Comparison of ENCODE assay signal across 20 cellular contexts in genomic region chr3:9293066-9293465, GRCh38. TPM values are rescaled to one million over a fixed set of nuclear protein-coding genes. Genes with fewer than 3 reads are reported as not detected.
DNase-seq lines count a peak whose midpoint lies in the region; ATAC-seq, FAIRE-seq and TF ChIP-seq lines count a peak whose summit lies in the region.
"Had no signal": no experiment of that assay in that cellular context is flagged by ENCODE, and none has a peak within 500 bp of the region (broad histone marks: within the 10 kb centered on the region; RNA-seq: fewer than 3 reads in every experiment).

No MANE protein-coding gene starts in this region.

- no peaks in the 10 kb centered on the region for H3K4me1 Mint-ChIP-seq in endodermal cell
- peaks cover 22% of the 10 kb centered on the region for H3K4me1 Mint-ChIP-seq in neural progenitor cell
- H3K4me1 Mint-ChIP-seq: CD4-positive, alpha-beta memory T cell had no signal

- H3K27me3 ChIP-seq in endodermal cell (ENCODE audit: control insufficient read depth, insufficient read depth, low read length, poor library complexity, severe bottlenecking) = no peaks in the 10 kb centered on the region
- no peaks in the 10 kb centered on the region for H3K27me3 ChIP-seq in neural progenitor cell
- H3K27me3 ChIP-seq: BE2C had no signal

- H3K4me2 ChIP-seq in neural progenitor cell = peak overlapping the region; percentile 43
- H3K4me2 ChIP-seq: A549 had no signal

- no peak overlapping the region for H2AFZ ChIP-seq in neural progenitor cell (replicated peaks)

- 78 to 89% methylated on average over 1 to 3 of the region's 3 CpGs for WGBS in endodermal cell (ENCODE audit: insufficient coverage in 1 of 2, insufficient read length in 1 of 2), 2 experiments

- H3K36me3 Mint-ChIP-seq in endodermal cell (ENCODE audit: low read depth) (no peaks in the 10 kb centered on the region), neural progenitor cell (no peaks in the 10 kb centered on the region)
- H3K36me3 Mint-ChIP-seq: CD4-positive, alpha-beta memory T cell had no signal

- no peak for ATAC-seq in GM21423 (IDR thresholded peaks at IDR 0.05; ENCODE audit: unreplicated experiment)
- ATAC-seq: A549, HCT116 had no signal

- H3K9ac ChIP-seq in endodermal cell (ENCODE audit: extremely low read depth, low read length, poor library complexity, severe bottlenecking) (no peak overlapping the region), neural progenitor cell (no peak overlapping the region)

- H3K27ac Mint-ChIP-seq in endodermal cell (no peak overlapping the region), neural progenitor cell (no peak overlapping the region)
- H3K27ac Mint-ChIP-seq: CD4-positive, alpha-beta memory T cell had no signal

- H3K27me3 Mint-ChIP-seq in endodermal cell (ENCODE audit: insufficient read depth) = peaks cover 10% of the 10 kb centered on the region
- peaks cover 2% of the 10 kb centered on the region for H3K27me3 Mint-ChIP-seq in neural progenitor cell (ENCODE audit: insufficient read depth, low read depth)

- peaks cover 9% of the 10 kb centered on the region for H3F3A ChIP-seq in neural progenitor cell (ENCODE audit: low read depth)

- peaks cover 10% of the 10 kb centered on the region for H3K9me3 Mint-ChIP-seq in endodermal cell
- peaks cover 11% of the 10 kb centered on the region for H3K9me3 Mint-ChIP-seq in neural progenitor cell

- DNase-seq in HT1080 (ENCODE audit: low read depth) = peak; percentile 20
- peak; percentile 57 to 80 for DNase-seq in NCI-H1930 (lab: John Stamatoyannopoulos, UW)
- DNase-seq in endodermal cell = no peak
- DNase-seq in neural progenitor cell (ENCODE audit: low spot score) = no peak
- no peak for DNase-seq in GM19239 (ENCODE audit: insufficient read length, low spot score)
- no peak for DNase-seq in posterior vena cava (ENCODE audit: low spot score)
- DNase-seq: BE2C; CD4-positive, alpha-beta memory T cell; DMS153; DMS79 treated with DMSO at 0.1 percent for 48 hours; EL had no signal

- FAIRE-seq in GM19239 (lab: Jason Lieb, UNC) = no peak
- FAIRE-seq: A549, D721Med, G401.6, GM12891, H54 had no signal

- H4K20me1 ChIP-seq in neural progenitor cell (ENCODE audit: low read depth) = no peaks in the 10 kb centered on the region

- H3K27ac ChIP-seq in endodermal cell (ENCODE audit: low read depth, low read length) (peak overlapping the region; percentile 50), neural progenitor cell (peak overlapping the region; percentile 41)
- H3K27ac ChIP-seq: A549, C4-2B, HL-60 had no signal

- H3K36me3 ChIP-seq in endodermal cell (ENCODE audit: control insufficient read depth, insufficient read depth, low read length) = no peaks in the 10 kb centered on the region
- no peaks in the 10 kb centered on the region for H3K36me3 ChIP-seq in neural progenitor cell
- H3K36me3 ChIP-seq: BE2C had no signal

- H3K4me3 ChIP-seq in endodermal cell (ENCODE audit: low read length) = no peak overlapping the region
- no peak overlapping the region for H3K4me3 ChIP-seq in neural progenitor cell
- H3K4me3 ChIP-seq: A549 had no signal

- H3K9me3 ChIP-seq in endodermal cell (ENCODE audit: control insufficient read depth, low read length) (no peaks in the 10 kb centered on the region), neural progenitor cell (ENCODE audit: low read depth) (no peaks in the 10 kb centered on the region)
- H3K9me3 ChIP-seq: BE2C had no signal

- H3K4me1 ChIP-seq in endodermal cell (ENCODE audit: control insufficient read depth, insufficient read depth, low read length) = no peaks in the 10 kb centered on the region
- H3K4me1 ChIP-seq in neural progenitor cell = peaks cover 20% of the 10 kb centered on the region
- H3K4me1 ChIP-seq: A549, BE2C had no signal

- H3K4me3 Mint-ChIP-seq in endodermal cell = no peak overlapping the region
- H3K4me3 Mint-ChIP-seq in neural progenitor cell = no peak overlapping the region
- H3K4me3 Mint-ChIP-seq: CD4-positive, alpha-beta memory T cell had no signal

- H3K79me2 ChIP-seq in neural progenitor cell (ENCODE audit: low read depth) = no peaks in the 10 kb centered on the region

- intact Hi-C loops in posterior vena cava (cut with DNase I) = no loop called here

- TF ChIP-seq CTCF in endodermal cell (conservative IDR thresholded peaks at IDR 0.05) = no peak
- TF ChIP-seq CTCF in neural progenitor cell (IDR thresholded peaks at IDR 0.05) = no peak

RNA-seq across cellular contexts. Expression of gene SRGAP3, which starts 43.6 kb away (rescaled TPM):
- 0.37 and 0.69 TPM in 2 replicates for total RNA-seq in HT1080 (2014; rRNA removed; shearing (Covaris generic))
- 1.1 and 4.0 TPM in 2 replicates for polyA plus RNA-seq in HT1080 (2015; cell fraction: cytosol; rRNA removed)
- polyA plus RNA-seq in HT1080 (2015; cell fraction: nucleus; rRNA removed) = 3.5 and 6.0 TPM in 2 replicates
- total RNA-seq in endodermal cell = 1 to 10 TPM; 5.0 to 8.1 TPM
- polyA plus RNA-seq in endodermal cell (2013, experiment 1 of 2) = 81.2 TPM
- polyA plus RNA-seq in endodermal cell (2013, experiment 2 of 2) = 69.8 TPM
- 35.7 and 59.3 TPM in 2 replicates for total RNA-seq in neural progenitor cell (ENCODE audit: low replicate concordance)
- 1 to 10 TPM; 1.7 to 3.4 TPM for total RNA-seq in posterior vena cava

Comparison
In these comparisons a context has a peak if more than half of its experiments do, and no peak if none do; other contexts are left out.
1. DNase-seq: peak in HT1080 (single experiment) and NCI-H1930 (2 of 2); none in endodermal cell (single experiment), neural progenitor cell (single experiment), GM19239 (single experiment) and posterior vena cava (single experiment).